In genomic region chr20:52171025-52171424, GRCh38 we compare ENCODE assay signal across 18 cellular contexts.
"Had no signal": no experiment of that assay in that cellular context is flagged by ENCODE, and none has a peak within 500 bp of the region (broad histone marks: within the 10 kb centered on the region; RNA-seq: fewer than 3 reads in every experiment).

No MANE protein-coding gene starts in this region.

- H3K27ac ChIP-seq: RWPE1 had no signal

- ATAC-seq: Panc1, SK-N-SH treated with all-trans-retinoic acid at 6 μM for 48 hours had no signal

- DNase-seq: KBM-7, MV-4-11, NCI-H1048, NCI-H1105, NCI-H1417, NCI-H1436 treated with DMSO at 0.1 percent for 48 hours, NCI-H1694, NCI-H187 treated with DMSO at 0.1 percent for 48 hours, NCI-H2029 treated with DMSO at 0.1 percent for 48 hours, NCI-H2171 treated with DMSO at 0.1 percent for 48 hours, NCI-H345, NCI-H446 treated with DMSO at 0.1 percent for 48 hours, NCI-H510A treated with DMSO at 0.1 percent for 48 hours, NCI-H526, SHP77 had no signal
